In genomic region chr2:144329472-144329871, GRCh38 we compare ENCODE assay signal across 29 cellular contexts.
DNase-seq lines count a peak whose midpoint lies in the region; ATAC-seq, FAIRE-seq and TF ChIP-seq lines count a peak whose summit lies in the region.
"Had no signal": no experiment of that assay in that cellular context is flagged by ENCODE, and none has a peak within 500 bp of the region (broad histone marks: within the 10 kb centered on the region; RNA-seq: fewer than 3 reads in every experiment).

No MANE protein-coding gene starts in this region.

- no TSS peak for BruUV-seq in OCI-LY7 (replicated peaks; lab: Mats Ljungman, UMichigan)

- peak overlapping the region; percentile 76; the same call in 1 of the 2 replicates for H3K4me2 ChIP-seq in OCI-LY7 (ENCODE audit: low read length)

- H3K9me3 ChIP-seq in OCI-LY7 (ENCODE audit: low read length) = no peaks in the 10 kb centered on the region
- H3K9me3 ChIP-seq: adrenal gland, BLaER1, breast epithelium, esophagus squamous epithelium, gastrocnemius medialis had no signal

- no peak overlapping the region for H3K4me3 ChIP-seq in OCI-LY7 (ENCODE audit: low read depth, low read length, poor library complexity, severe bottlenecking)
- H3K4me3 ChIP-seq: adrenal gland, BLaER1, breast epithelium, esophagus squamous epithelium, gastrocnemius medialis had no signal

- TF ChIP-seq CTCF in OCI-LY7 (conservative IDR thresholded peaks at IDR 0.05; ENCODE audit: low read length) = no peak

- intact Hi-C loops in OCI-LY7 (cut with micrococcal nuclease; ENCODE audit: unreplicated experiment) = no loop called here

- no peak for ATAC-seq in activated T-cell treated with anti-CD3 and anti-CD28 coated beads, Interleukin-2, amount 50 U/mL, for 72 hours (replicated peaks in 1 of 2)
- no peak for ATAC-seq in activated naive CD8-positive, alpha-beta T cell treated with anti-CD3 and anti-CD28 coated beads, Interleukin-2, amount 10 ng/mL, durations not matched to agents 7 days and 5 days (ENCODE audit: low read depth)
- ATAC-seq in stimulated activated naive CD8-positive, alpha-beta T cell treated with anti-CD3 and anti-CD28 coated beads, Interleukin-15, amount 100 ng/mL, for 72 hours = no peak
- no peak for ATAC-seq in naive thymus-derived CD8-positive, alpha-beta T cell
- ATAC-seq: gastrocnemius medialis, HCT116, left lobe of liver, SK-N-SH treated with all-trans-retinoic acid at 6 μM for 48 hours had no signal

- H3K4me1 ChIP-seq in OCI-LY7 (ENCODE audit: insufficient read depth, low read length, poor library complexity, severe bottlenecking) = peaks cover 40% of the 10 kb centered on the region
- H3K4me1 ChIP-seq: breast epithelium had no signal

- no peak for FAIRE-seq in frontal cortex (lab: Jason Lieb, UNC)

- peaks cover 77% of the 10 kb centered on the region for H3K4me1 Mint-ChIP-seq in activated T-cell treated with anti-CD3 and anti-CD28 coated beads, Interleukin-2, amount 50 U/mL, for 72 hours (ENCODE audit: low read depth)
- H3K4me1 Mint-ChIP-seq in activated naive CD8-positive, alpha-beta T cell treated with anti-CD3 and anti-CD28 coated beads, Interleukin-2, amount 10 ng/mL, durations not matched to agents 7 days and 5 days = peaks cover 45% of the 10 kb centered on the region
- peaks cover 62% of the 10 kb centered on the region for H3K4me1 Mint-ChIP-seq in stimulated activated naive CD8-positive, alpha-beta T cell treated with anti-CD3 and anti-CD28 coated beads, Interleukin-15, amount 100 ng/mL, for 72 hours
- peaks cover 24 to 59% (median 53%) of the 10 kb centered on the region in 4 donors for H3K4me1 Mint-ChIP-seq in naive thymus-derived CD8-positive, alpha-beta T cell

- POLR2A ChIA-PET in OCI-LY7 (lab: Charles Lee) = interaction anchor here (0.7 to 1.0 kb wide), 2 partner anchors 9 to 88 kb away, joined by 3 to 4 read pairs; no protein-coding TSS in a partner anchor
- POLR2A ChIA-PET in activated naive CD8-positive, alpha-beta T cell treated with anti-CD3 and anti-CD28 coated beads, Interleukin-2, amount 10 ng/mL, durations not matched to agents 7 days and 5 days (lab: Charles Lee) = no interaction called here
- POLR2A ChIA-PET in naive thymus-derived CD8-positive, alpha-beta T cell (lab: Charles Lee) = no interaction called here

- peaks cover 69% of the 10 kb centered on the region for H3K79me2 ChIP-seq in OCI-LY7 (ENCODE audit: insufficient read depth, low read depth, low read length)

- H3K27ac Mint-ChIP-seq in activated T-cell treated with anti-CD3 and anti-CD28 coated beads, Interleukin-2, amount 50 U/mL, for 72 hours = peak overlapping the region; percentile 96
- H3K27ac Mint-ChIP-seq in activated naive CD8-positive, alpha-beta T cell treated with anti-CD3 and anti-CD28 coated beads, Interleukin-2, amount 10 ng/mL, durations not matched to agents 7 days and 5 days = peak overlapping the region; percentile 32
- peak overlapping the region; percentile 29 to 65 for H3K27ac Mint-ChIP-seq in stimulated activated naive CD8-positive, alpha-beta T cell treated with anti-CD3 and anti-CD28 coated beads, Interleukin-15, amount 100 ng/mL, for 72 hours
- H3K27ac Mint-ChIP-seq in naive thymus-derived CD8-positive, alpha-beta T cell = peak overlapping the region in 3 of 10 donors; percentile 30 to 95 (median 69)
- H3K27ac Mint-ChIP-seq: endodermal cell had no signal

- no peaks in the 10 kb centered on the region for H4K20me1 ChIP-seq in OCI-LY7 (ENCODE audit: insufficient read depth, low read length)
- H4K20me1 ChIP-seq: BLaER1 had no signal

- no peak for DNase-seq in activated T-cell treated with anti-CD3 and anti-CD28 coated beads, Interleukin-2, amount 50 U/mL, for 72 hours
- DNase-seq in activated T-cell treated with anti-CD3 and anti-CD28 coated beads for 4 hours (no peak), OCI-LY7 (ENCODE audit: low spot score) (no peak), frontal cortex (ENCODE audit: low spot score in 2 of 2) (no peak), NCI-H82 (lab: John Stamatoyannopoulos, UW) (no peak)
- DNase-seq in activated naive CD8-positive, alpha-beta T cell treated with anti-CD3 and anti-CD28 coated beads, Interleukin-2, amount 10 ng/mL, durations not matched to agents 7 days and 5 days = no peak
- DNase-seq in stimulated activated naive CD8-positive, alpha-beta T cell treated with anti-CD3 and anti-CD28 coated beads, Interleukin-15, amount 100 ng/mL, for 72 hours = no peak
- no peak for DNase-seq in naive thymus-derived CD8-positive, alpha-beta T cell
- DNase-seq: activated CD4-positive, CD25-positive, alpha-beta regulatory T cell; adrenal gland; Calu3; cortex of kidney; endodermal cell; esophagus squamous epithelium; gastrocnemius medialis; hippocampal formation; mesenchymal stem cell; MM.1S; NCI-H1417; NCI-H2081; NCI-H226; NCI-H748 treated with DMSO at 0.1 percent for 48 hours; OCI-M1; substantia nigra had no signal

- H3K27ac ChIP-seq in OCI-LY7 (ENCODE audit: low read depth, low read length, poor library complexity, severe bottlenecking) = no peak overlapping the region
- H3K27ac ChIP-seq: adrenal gland, BLaER1, breast epithelium, esophagus squamous epithelium had no signal

- H3K9me2 ChIP-seq in OCI-LY7 (ENCODE audit: insufficient read depth, low read length) = no peaks in the 10 kb centered on the region

- no peak overlapping the region for H2AFZ ChIP-seq in OCI-LY7 (ENCODE audit: low read length)

- CTCF ChIA-PET in OCI-LY7 (lab: Charles Lee; ENCODE audit: unreplicated experiment) = no interaction called here

- H3K27me3 Mint-ChIP-seq in activated T-cell treated with anti-CD3 and anti-CD28 coated beads, Interleukin-2, amount 50 U/mL, for 72 hours (ENCODE audit: low read depth) = peaks cover 6% of the 10 kb centered on the region
- H3K27me3 Mint-ChIP-seq in activated naive CD8-positive, alpha-beta T cell treated with anti-CD3 and anti-CD28 coated beads, Interleukin-2, amount 10 ng/mL, durations not matched to agents 7 days and 5 days = no peaks in the 10 kb centered on the region
- H3K27me3 Mint-ChIP-seq in stimulated activated naive CD8-positive, alpha-beta T cell treated with anti-CD3 and anti-CD28 coated beads, Interleukin-15, amount 100 ng/mL, for 72 hours = no peaks in the 10 kb centered on the region
- peaks cover 0 to 1% (median 0%) of the 10 kb centered on the region in 5 donors for H3K27me3 Mint-ChIP-seq in naive thymus-derived CD8-positive, alpha-beta T cell

- peaks cover 3 to 11% of the 10 kb centered on the region in 2 donors for H3K36me3 Mint-ChIP-seq in activated T-cell treated with anti-CD3 and anti-CD28 coated beads, Interleukin-2, amount 50 U/mL, for 72 hours (ENCODE audit: insufficient read depth in 2 of 2)
- peaks cover 11% of the 10 kb centered on the region for H3K36me3 Mint-ChIP-seq in activated naive CD8-positive, alpha-beta T cell treated with anti-CD3 and anti-CD28 coated beads, Interleukin-2, amount 10 ng/mL, durations not matched to agents 7 days and 5 days
- no peaks in the 10 kb centered on the region for H3K36me3 Mint-ChIP-seq in naive thymus-derived CD8-positive, alpha-beta T cell

- H3K9me3 Mint-ChIP-seq in activated T-cell treated with anti-CD3 and anti-CD28 coated beads, Interleukin-2, amount 50 U/mL, for 72 hours = peaks cover 0 to 2% of the 10 kb centered on the region in 2 donors
- no peaks in the 10 kb centered on the region for H3K9me3 Mint-ChIP-seq in activated naive CD8-positive, alpha-beta T cell treated with anti-CD3 and anti-CD28 coated beads, Interleukin-2, amount 10 ng/mL, durations not matched to agents 7 days and 5 days
- H3K9me3 Mint-ChIP-seq in stimulated activated naive CD8-positive, alpha-beta T cell treated with anti-CD3 and anti-CD28 coated beads, Interleukin-15, amount 100 ng/mL, for 72 hours = peaks cover 0 to 5% of the 10 kb centered on the region in 2 donors
- no peaks in the 10 kb centered on the region for H3K9me3 Mint-ChIP-seq in naive thymus-derived CD8-positive, alpha-beta T cell
- H3K9me3 Mint-ChIP-seq: endodermal cell had no signal

- peaks cover 8% of the 10 kb centered on the region; the same call in 1 of the 2 replicates for H3K36me3 ChIP-seq in OCI-LY7 (ENCODE audit: insufficient read depth, low read length)
- H3K36me3 ChIP-seq: adrenal gland, BLaER1, breast epithelium, esophagus squamous epithelium, gastrocnemius medialis had no signal

- H3K4me3 Mint-ChIP-seq in activated T-cell treated with anti-CD3 and anti-CD28 coated beads, Interleukin-2, amount 50 U/mL, for 72 hours = peak overlapping the region; percentile 88 to 93
- H3K4me3 Mint-ChIP-seq in activated naive CD8-positive, alpha-beta T cell treated with anti-CD3 and anti-CD28 coated beads, Interleukin-2, amount 10 ng/mL, durations not matched to agents 7 days and 5 days = peak overlapping the region; percentile 50
- H3K4me3 Mint-ChIP-seq in stimulated activated naive CD8-positive, alpha-beta T cell treated with anti-CD3 and anti-CD28 coated beads, Interleukin-15, amount 100 ng/mL, for 72 hours = peak overlapping the region in 1 of 2 donors; percentile 95
- peak overlapping the region in 4 of 10 donors; percentile 1 to 34 (median 10) for H3K4me3 Mint-ChIP-seq in naive thymus-derived CD8-positive, alpha-beta T cell
- H3K4me3 Mint-ChIP-seq: endodermal cell had no signal
